In genomic region chr11:99522467-99523173, GRCh38 we compare ENCODE assay signal across 1 cellular context.
TF ChIP-seq lines count a peak whose summit lies in the region.

No MANE protein-coding gene starts in this region.

TF ChIP-seq in IMR-90, 13 proteins besides CTCF, POLR2A, EP300 and RAD21:
- peak; percentile 54; the same call in 1 of the 2 replicates for TF ChIP-seq FOS (IDR thresholded peaks at IDR 0.05; ENCODE audit: low read depth, low read length)
- no peak for TF ChIP-seq SMC3 (IDR thresholded peaks at IDR 0.05; ENCODE audit: low read depth, low read length)
- no peak for TF ChIP-seq RFX5 (IDR thresholded peaks at IDR 0.05; ENCODE audit: low read depth, low read length)
